ENCODE assay signal across 19 cellular contexts in the genomic region with DNA sequence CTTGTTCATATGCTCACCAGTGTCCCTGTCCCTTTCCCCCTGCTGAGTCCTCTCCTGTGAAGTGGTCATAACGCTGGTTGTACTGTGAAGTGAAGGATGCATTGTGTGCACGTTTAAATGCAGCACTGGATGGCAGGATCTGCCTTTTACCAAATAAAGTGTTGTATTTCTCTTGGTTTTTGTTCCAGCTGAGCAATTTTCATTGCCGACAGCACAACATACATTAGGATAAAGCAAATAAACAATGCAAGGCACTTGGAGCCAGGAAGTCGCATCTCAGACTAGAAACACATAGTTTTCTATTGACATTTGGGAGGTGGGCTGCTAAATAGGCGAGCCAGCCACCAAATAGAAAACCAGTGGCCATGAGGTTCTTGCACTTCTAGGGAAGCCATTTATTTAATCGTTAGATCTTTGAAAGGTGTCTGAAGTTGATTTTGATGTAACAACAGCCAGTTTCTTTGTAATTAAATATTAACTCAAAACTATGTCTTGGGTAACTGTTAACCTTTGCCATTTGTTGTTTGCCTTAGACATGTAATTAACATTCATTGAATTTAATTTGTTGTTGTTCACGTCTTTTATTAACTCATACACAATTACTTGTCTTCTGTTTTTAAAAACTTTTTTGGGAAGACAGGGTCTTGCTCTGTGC.
DNase-seq lines count a peak whose midpoint lies in the region; ATAC-seq and TF ChIP-seq lines count a peak whose summit lies in the region.
"Had no signal": no experiment of that assay in that cellular context is flagged by ENCODE, and none has a peak within 500 bp of the region (broad histone marks: within the 10 kb centered on the region; RNA-seq: fewer than 3 reads in every experiment).

No MANE protein-coding gene starts in this region.

- DNase-seq in natural killer cell: no peak
- DNase-seq in natural killer cell treated with Interleukin-12 subunit alpha and Interleukin-12 subunit beta and Interleukin-15 and Interleukin-18, amount 100 ng/mL, for 72 hours (ENCODE audit: low spot score): no peak
- peak; percentile 96 for DNase-seq in NCI-H2107 treated with DMSO at 0.1 percent for 48 hours (lab: John Stamatoyannopoulos, UW; ENCODE audit: unreplicated experiment)
- peak; percentile 49 to 65 for DNase-seq in SJSA1 (ENCODE audit: low read depth in 1 of 2, low spot score in 2 of 2)
- DNase-seq in smooth muscle cell (lab: John Stamatoyannopoulos, UW; ENCODE audit: unreplicated experiment): no peak
- DNase-seq in stimulated activated effector memory CD8-positive, alpha-beta T cell treated with anti-CD3 and anti-CD28 coated beads, Interleukin-12 subunit alpha, Interleukin-12 subunit beta, amount 100 ng/mL, for 72 hours (ENCODE audit: low spot score in 2 of 2): no peak
- no peak for DNase-seq in RPMI8226
- DNase-seq: activated CD4-positive, alpha-beta T cell treated with anti-CD3 and anti-CD28 coated beads, Interleukin-2, amount 50 U/mL, for 48 hours; activated T-cell treated with anti-CD3 and anti-CD28 coated beads, Interleukin-2, amount 50 U/mL, for 1 hour; body of pancreas; CD4-positive, alpha-beta T cell; GDM1; GOT3; NCI-H524; right cardiac atrium had no signal

- TF ChIP-seq CTCF in natural killer cell (IDR thresholded peaks at IDR 0.05) (no peak), smooth muscle cell (IDR thresholded peaks at IDR 0.05; ENCODE audit: borderline replicate concordance, insufficient read depth, poor library complexity, severe bottlenecking) (no peak)

- 72% methylated on average over 7 of the region's 7 CpGs for WGBS in smooth muscle cell (ENCODE audit: low lambda C conversion rate)

- peaks cover 30% of the 10 kb centered on the region for H3F3A ChIP-seq in smooth muscle cell (ENCODE audit: low read depth)

- intact Hi-C loops in natural killer cell (cut with micrococcal nuclease): no loop called here

- ATAC-seq in natural killer cell: no peak
- ATAC-seq in natural killer cell treated with Interleukin-12 subunit alpha and Interleukin-12 subunit beta and Interleukin-15 and Interleukin-18, amount 100 ng/mL, for 72 hours: no peak
- ATAC-seq in stimulated activated effector memory CD8-positive, alpha-beta T cell treated with anti-CD3 and anti-CD28 coated beads, Interleukin-12 subunit alpha, Interleukin-12 subunit beta, amount 100 ng/mL, for 72 hours: no peak
- ATAC-seq in HG02981 (IDR thresholded peaks at IDR 0.05; ENCODE audit: unreplicated experiment): no peak
- ATAC-seq: body of pancreas, right cardiac atrium had no signal

- H3K9me3 Mint-ChIP-seq in natural killer cell: no peaks in the 10 kb centered on the region
- H3K9me3 Mint-ChIP-seq in natural killer cell treated with Interleukin-12 subunit alpha and Interleukin-12 subunit beta and Interleukin-15 and Interleukin-18, amount 100 ng/mL, for 72 hours: no peaks in the 10 kb centered on the region
- no peaks in the 10 kb centered on the region for H3K9me3 Mint-ChIP-seq in stimulated activated effector memory CD8-positive, alpha-beta T cell treated with anti-CD3 and anti-CD28 coated beads, Interleukin-12 subunit alpha, Interleukin-12 subunit beta, amount 100 ng/mL, for 72 hours
- H3K9me3 Mint-ChIP-seq: CD4-positive, alpha-beta T cell; dendritic cell treated with granulocyte-macrophage colony-stimulating factor and Interleukin-4, amounts not matched to agents 40 ng/mL and 50 ng/mL, for 4 days had no signal

- H3K4me2 ChIP-seq in smooth muscle cell: no peak overlapping the region

- H3K4me1 ChIP-seq in SJSA1 (replicated peaks): peaks cover 53% of the 10 kb centered on the region
- H3K4me1 ChIP-seq in smooth muscle cell (ENCODE audit: low read depth): peaks cover 24% of the 10 kb centered on the region

- H3K79me2 ChIP-seq in smooth muscle cell (ENCODE audit: low read depth): peaks cover 99% of the 10 kb centered on the region

- H3K27me3 ChIP-seq in SJSA1 (replicated peaks) (no peaks in the 10 kb centered on the region), smooth muscle cell (ENCODE audit: low read depth) (no peaks in the 10 kb centered on the region)
- H3K27me3 ChIP-seq: body of pancreas, vagina had no signal

- no peak overlapping the region for H3K4me3 Mint-ChIP-seq in natural killer cell
- no peak overlapping the region for H3K4me3 Mint-ChIP-seq in natural killer cell treated with Interleukin-12 subunit alpha and Interleukin-12 subunit beta and Interleukin-15 and Interleukin-18, amount 100 ng/mL, for 72 hours
- no peak overlapping the region for H3K4me3 Mint-ChIP-seq in stimulated activated effector memory CD8-positive, alpha-beta T cell treated with anti-CD3 and anti-CD28 coated beads, Interleukin-12 subunit alpha, Interleukin-12 subunit beta, amount 100 ng/mL, for 72 hours
- H3K4me3 Mint-ChIP-seq: activated naive CD8-positive, alpha-beta T cell; CD4-positive, alpha-beta T cell; dendritic cell treated with granulocyte-macrophage colony-stimulating factor and Interleukin-4, amounts not matched to agents 40 ng/mL and 50 ng/mL, for 4 days had no signal

- no peaks in the 10 kb centered on the region for H3K9me3 ChIP-seq in SJSA1 (replicated peaks)
- H3K9me3 ChIP-seq in smooth muscle cell (replicated peaks; ENCODE audit: low read depth): no peaks in the 10 kb centered on the region
- H3K9me3 ChIP-seq: body of pancreas, vagina had no signal

- peak overlapping the region; percentile 9 to 24 for H3K27ac Mint-ChIP-seq in natural killer cell
- peak overlapping the region in 1 of 2 donors; percentile 5 for H3K27ac Mint-ChIP-seq in natural killer cell treated with Interleukin-12 subunit alpha and Interleukin-12 subunit beta and Interleukin-15 and Interleukin-18, amount 100 ng/mL, for 72 hours
- no peak overlapping the region for H3K27ac Mint-ChIP-seq in stimulated activated effector memory CD8-positive, alpha-beta T cell treated with anti-CD3 and anti-CD28 coated beads, Interleukin-12 subunit alpha, Interleukin-12 subunit beta, amount 100 ng/mL, for 72 hours
- H3K27ac Mint-ChIP-seq: activated naive CD8-positive, alpha-beta T cell; CD4-positive, alpha-beta T cell; dendritic cell treated with granulocyte-macrophage colony-stimulating factor and Interleukin-4, amounts not matched to agents 40 ng/mL and 50 ng/mL, for 4 days had no signal

- H3K27ac ChIP-seq in SJSA1 (peak overlapping the region; percentile 36), smooth muscle cell (ENCODE audit: low read depth) (peak overlapping the region; percentile 73)
- H3K27ac ChIP-seq: vagina had no signal

- H3K36me3 ChIP-seq in SJSA1 (peaks cover 25% of the 10 kb centered on the region), smooth muscle cell (ENCODE audit: low read depth) (peaks cover 4% of the 10 kb centered on the region)
- H3K36me3 ChIP-seq: vagina had no signal

- peaks cover 67 to 77% of the 10 kb centered on the region in 2 donors for H3K4me1 Mint-ChIP-seq in natural killer cell
- H3K4me1 Mint-ChIP-seq in natural killer cell treated with Interleukin-12 subunit alpha and Interleukin-12 subunit beta and Interleukin-15 and Interleukin-18, amount 100 ng/mL, for 72 hours (ENCODE audit: low read depth in 2 of 2): peaks cover 50 to 67% of the 10 kb centered on the region in 2 donors
- H3K4me1 Mint-ChIP-seq in stimulated activated effector memory CD8-positive, alpha-beta T cell treated with anti-CD3 and anti-CD28 coated beads, Interleukin-12 subunit alpha, Interleukin-12 subunit beta, amount 100 ng/mL, for 72 hours: peaks cover 12% of the 10 kb centered on the region

- peaks cover 22% of the 10 kb centered on the region for H3K36me3 Mint-ChIP-seq in natural killer cell
- H3K36me3 Mint-ChIP-seq in natural killer cell treated with Interleukin-12 subunit alpha and Interleukin-12 subunit beta and Interleukin-15 and Interleukin-18, amount 100 ng/mL, for 72 hours: peaks cover 27% of the 10 kb centered on the region
- H3K36me3 Mint-ChIP-seq in stimulated activated effector memory CD8-positive, alpha-beta T cell treated with anti-CD3 and anti-CD28 coated beads, Interleukin-12 subunit alpha, Interleukin-12 subunit beta, amount 100 ng/mL, for 72 hours: peaks cover 22% of the 10 kb centered on the region

- H2AFZ ChIP-seq in smooth muscle cell (ENCODE audit: low read depth): no peak overlapping the region

- H3K9ac ChIP-seq in smooth muscle cell (ENCODE audit: low read depth): no peak overlapping the region

- H3K4me3 ChIP-seq in SJSA1 (no peak overlapping the region), smooth muscle cell (no peak overlapping the region)
- H3K4me3 ChIP-seq: body of pancreas, vagina had no signal

- H3K27me3 Mint-ChIP-seq in natural killer cell (ENCODE audit: low read depth in 2 of 2): no peaks in the 10 kb centered on the region
- H3K27me3 Mint-ChIP-seq in natural killer cell treated with Interleukin-12 subunit alpha and Interleukin-12 subunit beta and Interleukin-15 and Interleukin-18, amount 100 ng/mL, for 72 hours: no peaks in the 10 kb centered on the region
- H3K27me3 Mint-ChIP-seq: activated naive CD8-positive, alpha-beta T cell; CD4-positive, alpha-beta T cell; dendritic cell treated with granulocyte-macrophage colony-stimulating factor and Interleukin-4, amounts not matched to agents 40 ng/mL and 50 ng/mL, for 4 days had no signal

- peaks cover 100% of the 10 kb centered on the region for H4K20me1 ChIP-seq in smooth muscle cell (ENCODE audit: low read depth)

Comparison
In these comparisons a context has a peak if more than half of its experiments do, and no peak if none do; other contexts are left out.
1. DNase-seq: peak in NCI-H2107 treated with DMSO at 0.1 percent for 48 hours (single experiment) and SJSA1 (2 of 2); none in natural killer cell (single experiment), natural killer cell treated with Interleukin-12 subunit alpha and Interleukin-12 subunit beta and Interleukin-15 and Interleukin-18, amount 100 ng/mL, for 72 hours (single experiment), smooth muscle cell (single experiment), stimulated activated effector memory CD8-positive, alpha-beta T cell treated with anti-CD3 and anti-CD28 coated beads, Interleukin-12 subunit alpha, Interleukin-12 subunit beta, amount 100 ng/mL, for 72 hours (0 of 2) and RPMI8226 (single experiment).